Comparison of ENCODE assay signal across 9 cellular contexts in genomic region chr18:3441290-3441689, GRCh38. TPM values are rescaled to one million over a fixed set of nuclear protein-coding genes. Genes with fewer than 3 reads are reported as not detected.
DNase-seq lines count a peak whose midpoint lies in the region; ATAC-seq, FAIRE-seq and TF ChIP-seq lines count a peak whose summit lies in the region.
"Had no signal": no experiment of that assay in that cellular context is flagged by ENCODE, and none has a peak within 500 bp of the region (broad histone marks: within the 10 kb centered on the region; RNA-seq: fewer than 3 reads in every experiment).

No MANE protein-coding gene starts in this region.

- no peak overlapping the region for H3K18ac ChIP-seq in H9 (ENCODE audit: insufficient read length, low read depth, low read length)

- dilution Hi-C loops in keratinocyte (cut with MboI; ENCODE audit: extremely low pct_ligation_motif_present, low sequenced_read_pairs) = no loop called here

- H3K9me3 Mint-ChIP-seq in H9 = no peaks in the 10 kb centered on the region
- H3K9me3 Mint-ChIP-seq: activated naive CD4-positive, alpha-beta T cell treated with anti-CD3 and anti-CD28 coated beads, Interleukin-2, amount 50 U/mL, for 72 hours had no signal

- no peak overlapping the region for H2BK120ac ChIP-seq in H9 (ENCODE audit: low read depth, low read length, poor library complexity, severe bottlenecking)

- H3K27me3 Mint-ChIP-seq in H9 (ENCODE audit: low read depth) = no peaks in the 10 kb centered on the region

- no peak overlapping the region for H2BK12ac ChIP-seq in H9 (ENCODE audit: insufficient read length, low read depth, low read length)

- H2BK15ac ChIP-seq in H9 (ENCODE audit: low read depth, low read length) = no peak overlapping the region

- TF ChIP-seq CTCF in H9 (conservative IDR thresholded peaks at IDR 0.05) (peak; percentile 64), adrenal gland (IDR thresholded peaks at IDR 0.05) (peak in 5 of 6 experiments; percentile 33 to 54 (median 49)), keratinocyte (optimal IDR thresholded peaks at IDR 0.05 in 1 of 3, IDR thresholded peaks at IDR 0.05 in 1 of 3, conservative IDR thresholded peaks at IDR 0.05 in 1 of 3; ENCODE audit: extremely low read depth in 1 of 3, insufficient read depth in 2 of 3, low read length in 3 of 3) (peak; percentile 29 to 55 (median 41))

- H3K23ac ChIP-seq in H9 (ENCODE audit: insufficient read length, low read depth, low read length) = no peak overlapping the region

- no peak for FAIRE-seq in keratinocyte (lab: Jason Lieb, UNC)

- H3K4ac ChIP-seq in H9 (ENCODE audit: low read depth, low read length) = no peak overlapping the region

- H3K79me2 ChIP-seq in H9 (ENCODE audit: insufficient read depth, low read length) (no peaks in the 10 kb centered on the region), keratinocyte (ENCODE audit: control insufficient read depth, insufficient read depth, low read length) (no peaks in the 10 kb centered on the region)

- ATAC-seq in GM21360 (IDR thresholded peaks at IDR 0.05; ENCODE audit: unreplicated experiment) (no peak), HG03565 (IDR thresholded peaks at IDR 0.05; ENCODE audit: unreplicated experiment) (no peak), HG03139 (IDR thresholded peaks at IDR 0.05; ENCODE audit: unreplicated experiment) (no peak)

- TF ChIP-seq POLR2A in adrenal gland (IDR thresholded peaks at IDR 0.05) = no peak

- H3K36me3 ChIP-seq in adrenal gland (replicated peaks in 1 of 2) (no peaks in the 10 kb centered on the region), keratinocyte (ENCODE audit: control insufficient read depth in 2 of 2, extremely low read depth in 1 of 2, insufficient read depth in 2 of 2, low read length in 2 of 2) (no peaks in the 10 kb centered on the region)

- peak; percentile 17 for DNase-seq in AG08395 (ENCODE audit: low spot score)
- peak; percentile 51 for DNase-seq in H9
- DNase-seq in adrenal gland = peak in 6 of 7 donors; percentile 43 to 65 (median 52)
- DNase-seq in keratinocyte (ENCODE audit: low read depth, low spot score) = no peak
- DNase-seq in NCI-H774 (lab: John Stamatoyannopoulos, UW) = no peak

- H3K9ac ChIP-seq in H9 (ENCODE audit: extremely low read depth, insufficient read length, low read length) (no peak overlapping the region), keratinocyte (ENCODE audit: control insufficient read depth, extremely low read depth, insufficient read depth, low read length) (no peak overlapping the region)

- peak overlapping the region in 1 of 3 experiments; percentile 53; a peak in 1 of 7 replicates for H3K27ac Mint-ChIP-seq in H9
- H3K27ac Mint-ChIP-seq: activated naive CD4-positive, alpha-beta T cell treated with anti-CD3 and anti-CD28 coated beads, Interleukin-2, amount 50 U/mL, for 72 hours had no signal

- no peak overlapping the region for H3K27ac ChIP-seq in H9 (ENCODE audit: insufficient read length, low read depth, low read length)
- H3K27ac ChIP-seq in adrenal gland = no peak overlapping the region
- no peak overlapping the region for H3K27ac ChIP-seq in keratinocyte (ENCODE audit: control insufficient read depth, insufficient read depth, low read length)

- no peak overlapping the region for H3K4me3 ChIP-seq in adrenal gland
- no peak overlapping the region for H3K4me3 ChIP-seq in keratinocyte (ENCODE audit: control insufficient read depth in 2 of 3, extremely low read depth in 1 of 3, insufficient read depth in 2 of 3, low read depth in 1 of 3, low read length in 3 of 3)

- H3K9me1 ChIP-seq in keratinocyte (ENCODE audit: control insufficient read depth, extremely low read depth, insufficient read depth, low read length) = no peaks in the 10 kb centered on the region

- no peak overlapping the region for H3T11ph ChIP-seq in H9 (ENCODE audit: low read length)

- H4K20me1 ChIP-seq in H9 (ENCODE audit: control insufficient read depth, insufficient read depth, insufficient read length) (no peaks in the 10 kb centered on the region), keratinocyte (ENCODE audit: control insufficient read depth, extremely low read depth, insufficient read depth, low read length) (no peaks in the 10 kb centered on the region)

- no CpG with 5 or more reads among the region's 2 CpGs for WGBS in H9 (ENCODE audit: extremely low coverage, insufficient read length, low lambda C conversion rate)
- 8 to 13% (median 11%) methylated on average over 2 of the region's 2 CpGs for WGBS in adrenal gland, 4 donors

- H3K4me1 Mint-ChIP-seq in H9 = peaks cover 32 to 52% of the 10 kb centered on the region in 2 experiments

- H4K5ac ChIP-seq in H9 (ENCODE audit: insufficient read length, low read depth, low read length) = no peak overlapping the region

- no peaks in the 10 kb centered on the region for H3K9me3 ChIP-seq in H9 (ENCODE audit: control insufficient read depth, low read depth, low read length)
- no peaks in the 10 kb centered on the region for H3K9me3 ChIP-seq in adrenal gland (replicated peaks in 1 of 3)
- no peaks in the 10 kb centered on the region for H3K9me3 ChIP-seq in keratinocyte (ENCODE audit: control insufficient read depth, low read depth, low read length)

- no peaks in the 10 kb centered on the region for H3K36me3 Mint-ChIP-seq in H9 (ENCODE audit: insufficient read depth in 1 of 3, low read depth in 3 of 3)
- H3K36me3 Mint-ChIP-seq: activated naive CD4-positive, alpha-beta T cell treated with anti-CD3 and anti-CD28 coated beads, Interleukin-2, amount 50 U/mL, for 72 hours had no signal

- peak overlapping the region in 1 of 2 experiments; percentile 28; a peak in 3 of 5 replicates for H3K4me3 Mint-ChIP-seq in H9

- H3K79me1 ChIP-seq in H9 (ENCODE audit: insufficient read depth, low read depth, low read length, poor library complexity, severe bottlenecking) = no peaks in the 10 kb centered on the region

- H2AFZ ChIP-seq in H9 (ENCODE audit: low read length) (no peak overlapping the region), keratinocyte (ENCODE audit: control insufficient read depth, low read length) (no peak overlapping the region)

- H4K8ac ChIP-seq in H9 (replicated peaks; ENCODE audit: insufficient read length, low read depth, low read length) = no peak overlapping the region

- no peak overlapping the region for H4K91ac ChIP-seq in H9 (ENCODE audit: insufficient read length, low read depth, low read length)

- H3K4me2 ChIP-seq in H9 (ENCODE audit: insufficient read depth, insufficient read length, low read length) (no peak overlapping the region), keratinocyte (ENCODE audit: control insufficient read depth, extremely low read depth, insufficient read depth, low read depth, low read length) (no peak overlapping the region)

- H3K14ac ChIP-seq in H9 (ENCODE audit: insufficient read depth, low read length) = no peak overlapping the region

- no peak overlapping the region for H3K56ac ChIP-seq in H9 (ENCODE audit: insufficient read length, low read depth, low read length)

- no peak overlapping the region for H2BK20ac ChIP-seq in H9 (ENCODE audit: low read depth, low read length, poor library complexity, severe bottlenecking)

- no peak overlapping the region for H2AK5ac ChIP-seq in H9 (ENCODE audit: insufficient read length, low read length)

- H3K4me1 ChIP-seq in H9 (ENCODE audit: insufficient read depth, low read length) (peaks cover 6% of the 10 kb centered on the region; the same call in 1 of the 2 replicates), adrenal gland (replicated peaks in 1 of 2) (peaks cover under 1 to 7% of the 10 kb centered on the region in 2 donors), keratinocyte (ENCODE audit: control insufficient read depth, extremely low read depth, insufficient read depth, low read length) (peaks cover 5% of the 10 kb centered on the region)

- H2BK5ac ChIP-seq in H9 (ENCODE audit: insufficient read length, low read length) = no peak overlapping the region

- H3K23me2 ChIP-seq in H9 (ENCODE audit: insufficient read length, low read depth, low read length, poor library complexity, severe bottlenecking) = no peaks in the 10 kb centered on the region

- intact Hi-C loops in adrenal gland (cut with DNase I) = loop anchor here in 1 of 2 donors (5.0 kb wide), 1 partner anchor 226 kb away; no protein-coding TSS in a partner anchor

- H3K27me3 ChIP-seq in H9 (ENCODE audit: insufficient read depth, low read length) (no peaks in the 10 kb centered on the region), adrenal gland (no peaks in the 10 kb centered on the region), keratinocyte (ENCODE audit: control insufficient read depth, extremely low read depth, insufficient read depth, low read length) (no peaks in the 10 kb centered on the region)

RNA-seq across cellular contexts. Expression of gene TGIF1, which starts 8.7 kb away (rescaled TPM):
- 251 and 261 TPM in 2 replicates for total RNA-seq in H9 (2021)
- 10 to 100 TPM; 25.7 to 83.1 (median 61.1) TPM for total RNA-seq in adrenal gland
- 10 to 100 TPM; 40.9 to 53.2 (median 45.1) TPM for polyA plus RNA-seq in adrenal gland
- polyA plus RNA-seq in keratinocyte = 111 to 187 TPM (median 115 TPM) in 3 replicates
- 163 TPM for polyA plus RNA-seq in keratinocyte (2011; ENCODE audit: low read depth)
- polyA plus RNA-seq in keratinocyte (2011; cell fraction: cytosol; rRNA removed) = 115 and 141 TPM in 2 replicates
- polyA plus RNA-seq in keratinocyte (2011; cell fraction: nucleus; rRNA removed) = 323 and 359 TPM in 2 replicates
- polyA plus RNA-seq in keratinocyte (2012; ENCODE audit: low replicate concordance) = 66.2 and 105 TPM in 2 replicates
- polyA minus RNA-seq in keratinocyte = 134 to 144 TPM (median 142 TPM) in 3 replicates
- polyA minus RNA-seq in keratinocyte (2011; cell fraction: cytosol; rRNA and poly(A)+ RNA removed) = 54.9 TPM
- 79.0 and 130 TPM in 2 replicates for polyA minus RNA-seq in keratinocyte (2011; cell fraction: nucleus; rRNA and poly(A)+ RNA removed)

Comparison
In these comparisons a context has a peak if more than half of its experiments do, and no peak if none do; other contexts are left out.
1. DNase-seq: peak in AG08395 (single experiment), H9 (single experiment) and adrenal gland (6 of 7); none in keratinocyte (single experiment) and NCI-H774 (single experiment).
2. Peak in every context shown above with its lines, with median percentiles within 50 percentile points of each other: CTCF ChIP-seq.